24 cellular contexts compared by ENCODE assay signal in genomic region chr1:40768146-40768990, GRCh38. TPM values are rescaled to one million over a fixed set of nuclear protein-coding genes. Genes with fewer than 3 reads are reported as not detected.
DNase-seq lines count a peak whose midpoint lies in the region; ATAC-seq and TF ChIP-seq lines count a peak whose summit lies in the region.
"Had no signal": no experiment of that assay in that cellular context is flagged by ENCODE, and none has a peak within 500 bp of the region (broad histone marks: within the 10 kb centered on the region; RNA-seq: fewer than 3 reads in every experiment).

No MANE protein-coding gene starts in this region.

- no peak overlapping the region for H3K4me3 Mint-ChIP-seq in activated CD8-positive, alpha-beta T cell treated with anti-CD3 and anti-CD28 coated beads, Interleukin-2, amount 10 ng/mL, durations not matched to agents 7 days and 5 days
- H3K4me3 Mint-ChIP-seq in type B pancreatic cell, result no peak overlapping the region
- H3K4me3 Mint-ChIP-seq: activated CD4-positive, alpha-beta memory T cell treated with anti-CD3 and anti-CD28 coated beads for 36 hours; stimulated activated naive B cell treated with anti-CD40 and anti-IgM and Interleukin-4, amounts not matched to agents 10 μg/mL and 1 μg/mL and 100 μg/mL, for 72 hours; T-helper 2 cell treated with Interferon-gamma antibody and Interleukin-4, amounts not matched to agents 5 μg/mL and 100 μg/mL, for 36 hours had no signal

- H3K9me3 ChIP-seq in heart right ventricle, result no peaks in the 10 kb centered on the region
- H3K9me3 ChIP-seq: MG63, spleen had no signal

- H3K27ac Mint-ChIP-seq in activated CD8-positive, alpha-beta T cell treated with anti-CD3 and anti-CD28 coated beads, Interleukin-2, amount 10 ng/mL, durations not matched to agents 7 days and 5 days, result peak overlapping the region; percentile 46
- peak overlapping the region; percentile 21 for H3K27ac Mint-ChIP-seq in type B pancreatic cell
- H3K27ac Mint-ChIP-seq: activated CD4-positive, alpha-beta memory T cell treated with anti-CD3 and anti-CD28 coated beads for 36 hours had no signal

- DNase-seq in heart right ventricle (no peak), cardiac septum (ENCODE audit: low spot score) (no peak), medulla oblongata (ENCODE audit: extremely low spot score) (peak; percentile 16), type B pancreatic cell (ENCODE audit: extremely low spot score, unreplicated experiment) (no peak)
- DNase-seq in activated CD8-positive, alpha-beta T cell treated with anti-CD3 and anti-CD28 coated beads, Interleukin-2, amount 10 ng/mL, durations not matched to agents 7 days and 5 days, result no peak
- no peak for DNase-seq in stimulated activated CD4-positive, alpha-beta T cell treated with anti-CD3 and anti-CD28 coated beads, Interleukin-12 subunit alpha, Interleukin-12 subunit beta, amount 100 ng/mL, for 4 hours
- DNase-seq: activated CD4-positive, alpha-beta memory T cell treated with anti-CD3 and anti-CD28 coated beads for 36 hours; activated naive CD4-positive, alpha-beta T cell treated with Interleukin-2 at 50 U/mL for 16 hours; activated T-cell treated with anti-CD3 and anti-CD28 coated beads for 4 hours; aorta; left colon; mesendoderm; MG63; NCI-H2029 treated with DMSO at 0.1 percent for 48 hours; NCI-H345; NCI-H774; spleen; stimulated activated CD4-positive, alpha-beta T cell treated with anti-CD3 and anti-CD28 coated beads, Interleukin-4, amount 100 ng/mL, for 1 hour; stimulated activated naive B cell treated with anti-CD40 and anti-IgM and Interleukin-4, amounts not matched to agents 10 μg/mL and 1 μg/mL and 100 μg/mL, for 72 hours had no signal

- CTCF ChIA-PET in activated CD8-positive, alpha-beta T cell treated with anti-CD3 and anti-CD28 coated beads, Interleukin-2, amount 10 ng/mL, durations not matched to agents 7 days and 5 days (lab: Charles Lee), result interaction anchor here (4.8 to 10.7 kb wide), 2 partner anchors 81 to 82 kb away, joined by 43 to 273 read pairs; no protein-coding TSS in a partner anchor

- peaks cover 51% of the 10 kb centered on the region for H3K4me1 Mint-ChIP-seq in activated CD8-positive, alpha-beta T cell treated with anti-CD3 and anti-CD28 coated beads, Interleukin-2, amount 10 ng/mL, durations not matched to agents 7 days and 5 days (ENCODE audit: low read depth)
- no peaks in the 10 kb centered on the region for H3K4me1 Mint-ChIP-seq in type B pancreatic cell (ENCODE audit: unreplicated experiment)

- H3K4me3 ChIP-seq in heart right ventricle, result no peak overlapping the region
- H3K4me3 ChIP-seq: K562, MG63, spleen had no signal

- POLR2A ChIA-PET in activated CD8-positive, alpha-beta T cell treated with anti-CD3 and anti-CD28 coated beads, Interleukin-2, amount 10 ng/mL, durations not matched to agents 7 days and 5 days (lab: Charles Lee), result no interaction called here

- TF ChIP-seq CTCF in heart right ventricle (IDR thresholded peaks at IDR 0.05), result no peak
- no peak for TF ChIP-seq CTCF in type B pancreatic cell (conservative IDR thresholded peaks at IDR 0.05)

- H3K36me3 ChIP-seq in heart right ventricle, result peaks cover 5 to 99% (median 78%) of the 10 kb centered on the region in 9 donors

- H3K27me3 ChIP-seq in heart right ventricle, result no peaks in the 10 kb centered on the region
- H3K27me3 ChIP-seq: MG63, spleen had no signal

- intact Hi-C loops in heart right ventricle (cut with DNase I), result loop anchor here in 3 of 10 donors (10.0 kb wide), 2 partner anchors 74 to 144 kb away; partner anchors contain the start of gene NFYC (in 1 of the 3)
- intact Hi-C loops in cardiac septum (cut with DNase I), result loop anchor here (5.0 kb wide), 1 partner anchor 146 kb away; no protein-coding TSS in a partner anchor

- peaks cover 76% of the 10 kb centered on the region for H3K36me3 Mint-ChIP-seq in activated CD8-positive, alpha-beta T cell treated with anti-CD3 and anti-CD28 coated beads, Interleukin-2, amount 10 ng/mL, durations not matched to agents 7 days and 5 days (ENCODE audit: low read depth)
- H3K36me3 Mint-ChIP-seq in type B pancreatic cell, result peaks cover 31% of the 10 kb centered on the region

- no peaks in the 10 kb centered on the region for H3K27me3 Mint-ChIP-seq in activated CD8-positive, alpha-beta T cell treated with anti-CD3 and anti-CD28 coated beads, Interleukin-2, amount 10 ng/mL, durations not matched to agents 7 days and 5 days (ENCODE audit: low read depth)
- no peaks in the 10 kb centered on the region for H3K27me3 Mint-ChIP-seq in type B pancreatic cell
- H3K27me3 Mint-ChIP-seq: activated CD4-positive, alpha-beta memory T cell treated with anti-CD3 and anti-CD28 coated beads for 36 hours; stimulated activated naive B cell treated with anti-CD40 and anti-IgM and Interleukin-4, amounts not matched to agents 10 μg/mL and 1 μg/mL and 100 μg/mL, for 72 hours had no signal

- peaks cover 0 to 48% (median 14%) of the 10 kb centered on the region in 9 donors for H3K4me1 ChIP-seq in heart right ventricle

- no peaks in the 10 kb centered on the region for H3K9me3 Mint-ChIP-seq in activated CD8-positive, alpha-beta T cell treated with anti-CD3 and anti-CD28 coated beads, Interleukin-2, amount 10 ng/mL, durations not matched to agents 7 days and 5 days (ENCODE audit: insufficient read depth)
- H3K9me3 Mint-ChIP-seq in type B pancreatic cell, result no peaks in the 10 kb centered on the region
- H3K9me3 Mint-ChIP-seq: activated CD4-positive, alpha-beta memory T cell treated with anti-CD3 and anti-CD28 coated beads for 36 hours; stimulated activated naive B cell treated with anti-CD40 and anti-IgM and Interleukin-4, amounts not matched to agents 10 μg/mL and 1 μg/mL and 100 μg/mL, for 72 hours; T-helper 2 cell treated with Interferon-gamma antibody and Interleukin-4, amounts not matched to agents 5 μg/mL and 100 μg/mL, for 36 hours had no signal

- ATAC-seq in heart right ventricle, result peak in 5 of 8 donors; percentile 41 to 65 (median 57)
- ATAC-seq in activated CD8-positive, alpha-beta T cell treated with anti-CD3 and anti-CD28 coated beads, Interleukin-2, amount 10 ng/mL, durations not matched to agents 7 days and 5 days, result no peak
- no peak for ATAC-seq in HG03520 (IDR thresholded peaks at IDR 0.05; ENCODE audit: unreplicated experiment)
- ATAC-seq: K562; left colon; stimulated activated naive B cell treated with anti-CD40 and anti-IgM and Interleukin-4, amounts not matched to agents 10 μg/mL and 1 μg/mL and 100 μg/mL, for 72 hours had no signal

- WGBS in heart right ventricle, 2 donors, result 62 to 65% methylated on average over 7 of the region's 7 CpGs

- peak overlapping the region in 2 of 10 donors; percentile 41 to 47 for H3K27ac ChIP-seq in heart right ventricle
- H3K27ac ChIP-seq: C4-2B, VCaP had no signal

RNA-seq across cellular contexts. Expression of gene KCNQ4, which starts 15.2 kb away (rescaled TPM):
- total RNA-seq in heart right ventricle (1 to 10 TPM; 1.2 to 3.4 (median 2.1) TPM), cardiac septum (3.6 TPM), type B pancreatic cell (ENCODE audit: low replicate concordance) (0.85 and 1.1 TPM in 2 replicates)
- polyA plus RNA-seq in heart right ventricle, result 1 to 10 TPM; 1.0 to 3.4 TPM
- total RNA-seq in activated CD8-positive, alpha-beta T cell treated with anti-CD3 and anti-CD28 coated beads, Interleukin-2, amount 10 ng/mL, durations not matched to agents 7 days and 5 days, result under 1 TPM; 0.73 to 0.87 TPM

Comparison
In these comparisons a context has a peak if more than half of its experiments do, and no peak if none do; other contexts are left out.
1. ATAC-seq: peak in heart right ventricle (5 of 8); none in activated CD8-positive, alpha-beta T cell treated with anti-CD3 and anti-CD28 coated beads, Interleukin-2, amount 10 ng/mL, durations not matched to agents 7 days and 5 days (single experiment) and HG03520 (single experiment).